20 cellular contexts compared by ENCODE assay signal in genomic region chr21:38249256-38249655, GRCh38. TPM values are rescaled to one million over a fixed set of nuclear protein-coding genes. Genes with fewer than 3 reads are reported as not detected.
DNase-seq lines count a peak whose midpoint lies in the region; ATAC-seq, FAIRE-seq and TF ChIP-seq lines count a peak whose summit lies in the region.
"Had no signal": no experiment of that assay in that cellular context is flagged by ENCODE, and none has a peak within 500 bp of the region (broad histone marks: within the 10 kb centered on the region; RNA-seq: fewer than 3 reads in every experiment).

No MANE protein-coding gene starts in this region.

- no peak overlapping the region for H3K9ac ChIP-seq in GM12878 (ENCODE audit: control insufficient read depth, insufficient read depth, low read length)

- no TSS peak for BruUV-seq in GM12878 (replicated peaks; lab: Mats Ljungman, UMichigan)

- H4K20me1 ChIP-seq in GM12878 (ENCODE audit: control insufficient read depth, insufficient read depth): no peaks in the 10 kb centered on the region

- 57% methylated on average over 1 of the region's 1 CpG for WGBS in GM12878 (ENCODE audit: insufficient coverage, insufficient replicate concordance, low lambda C conversion rate, missing lambda C conversion rate)

- no peak for TF ChIP-seq CTCF in GM12878 (IDR thresholded peaks at IDR 0.05 in 2 of 3, conservative IDR thresholded peaks at IDR 0.05 in 1 of 3; ENCODE audit: control insufficient read depth in 2 of 3, extremely low read depth in 1 of 3, insufficient read depth in 1 of 3, low read depth in 3 of 3, low read length in 3 of 3)

- no peaks in the 10 kb centered on the region for H3K36me3 ChIP-seq in GM12878 (ENCODE audit: control insufficient read depth in 2 of 2, insufficient read depth in 2 of 2, low read length in 1 of 2)
- H3K36me3 ChIP-seq: BE2C, cardiac muscle cell had no signal

- peaks cover 14% of the 10 kb centered on the region for H3K4me1 ChIP-seq in GM12878 (ENCODE audit: control insufficient read depth, insufficient read depth, low read length)
- H3K4me1 ChIP-seq: BE2C had no signal

- no peak overlapping the region for H3K27ac ChIP-seq in GM12878 (ENCODE audit: control insufficient read depth, insufficient read depth)
- H3K27ac ChIP-seq: cardiac muscle cell had no signal

- TF ChIP-seq POLR2A in GM12878 (IDR thresholded peaks at IDR 0.05; ENCODE audit: low read depth, low read length) (no peak), GM18505 (IDR thresholded peaks at IDR 0.05; ENCODE audit: borderline replicate concordance, extremely low read depth, insufficient read depth, insufficient read length) (no peak)

- in situ Hi-C loops in GM12878 (cut with MboI): loop anchor here (25.0 kb wide), 1 partner anchor 1737 kb away; no protein-coding TSS in a partner anchor

- FAIRE-seq in GM12878 (lab: Jason Lieb, UNC): no peak
- FAIRE-seq: endometrium had no signal

- no peak overlapping the region for H2AFZ ChIP-seq in GM12878 (ENCODE audit: control insufficient read depth, low read depth, low read length)

- no peaks in the 10 kb centered on the region for H3K79me2 ChIP-seq in GM12878 (ENCODE audit: control insufficient read depth, insufficient read depth, low read length)

- H3K27me3 ChIP-seq in GM12878 (replicated peaks in 1 of 2; ENCODE audit: control insufficient read depth in 2 of 2, insufficient read depth in 2 of 2, low read length in 1 of 2): no peaks in the 10 kb centered on the region
- H3K27me3 ChIP-seq: BE2C, cardiac muscle cell had no signal

- TF ChIP-seq RAD21 in GM12878 (IDR thresholded peaks at IDR 0.05; ENCODE audit: insufficient read depth, low read depth, low read length): no peak

- no peaks in the 10 kb centered on the region for H3K9me3 ChIP-seq in GM12878 (replicated peaks; ENCODE audit: control insufficient read depth, insufficient read depth, low read length)
- H3K9me3 ChIP-seq: BE2C had no signal

- no peak overlapping the region for H3K4me3 ChIP-seq in GM12878
- H3K4me3 ChIP-seq: cardiac muscle cell had no signal

- no peak overlapping the region for H3K4me2 ChIP-seq in GM12878 (ENCODE audit: control insufficient read depth, insufficient read depth)

- RAD21 ChIA-PET in GM12878 (lab: Charles Lee; ENCODE audit: unreplicated experiment): interaction anchor here (1.0 to 3.0 kb wide), 4 partner anchors 18 to 31 kb away, joined by 3 to 15 read pairs (median 4); no protein-coding TSS in a partner anchor

- CTCF ChIA-PET in GM12878 (lab: Yijun Ruan, JAX): interaction anchor here (0.8 to 2.4 kb wide), 5 partner anchors 28 to 103 kb away, joined by 4 to 13 read pairs (median 6); no protein-coding TSS in a partner anchor

- ATAC-seq in GM18867 (IDR thresholded peaks at IDR 0.05; ENCODE audit: unreplicated experiment): peak; percentile 70
- peak; percentile 64 for ATAC-seq in GM21360 (IDR thresholded peaks at IDR 0.05; ENCODE audit: unreplicated experiment)
- peak; percentile 59 for ATAC-seq in HG03025 (IDR thresholded peaks at IDR 0.05; ENCODE audit: low FRiP score, unreplicated experiment)
- peak; percentile 73 for ATAC-seq in GM12878
- no peak for ATAC-seq in GM18505 (IDR thresholded peaks at IDR 0.05; ENCODE audit: unreplicated experiment)
- ATAC-seq: activated CD8-positive, alpha-beta memory T cell treated with anti-CD3 and anti-CD28 coated beads, Interleukin-2, amount 10 ng/mL, durations not matched to agents 7 days and 5 days; WTC11 had no signal

- peak; percentile 61 to 98 for TF ChIP-seq EP300 in GM12878 (IDR thresholded peaks at IDR 0.05; ENCODE audit: borderline replicate concordance in 1 of 2, control insufficient read depth in 1 of 2, low read depth in 2 of 2, low read length in 2 of 2)

- SMC1A ChIA-PET in GM12878 (lab: Charles Lee; ENCODE audit: uncharacterized antibody, unreplicated experiment): interaction anchor here (0.6 to 2.4 kb wide), 9 partner anchors 9 to 103 kb away, joined by 3 to 11 read pairs (median 4); no protein-coding TSS in a partner anchor

- POLR2A ChIA-PET in GM12878 (lab: Charles Lee): interaction anchor here (0.9 to 1.5 kb wide), 2 partner anchors 13 to 19 kb away, joined by 4 to 6 read pairs; no protein-coding TSS in a partner anchor

- intact Hi-C loops in GM12878 (cut with micrococcal nuclease; ENCODE audit: unreplicated experiment): no loop called here

- DNase-seq in GM12878 (ENCODE audit: low read depth, low spot score) (peak; percentile 53), AML-193 (lab: John Stamatoyannopoulos, UW) (no peak), SKM-1 (lab: John Stamatoyannopoulos, UW; ENCODE audit: unreplicated experiment) (no peak), NCI-H2171 (lab: John Stamatoyannopoulos, UW) (no peak)
- DNase-seq: activated CD8-positive, alpha-beta memory T cell treated with anti-CD3 and anti-CD28 coated beads, Interleukin-2, amount 10 ng/mL, durations not matched to agents 7 days and 5 days; activated naive CD8-positive, alpha-beta T cell treated with anti-CD3 and anti-CD28 coated beads for 36 hours; BE2C; foreskin melanocyte; mesenchymal stem cell; NCI-H1092; NCI-H345; stimulated activated CD4-positive, alpha-beta T cell treated with anti-CD3 and anti-CD28 coated beads, Interleukin-4, amount 100 ng/mL, for 1 hour had no signal

TF ChIP-seq in GM12878, 131 proteins besides CTCF, POLR2A, EP300 and RAD21 (continues in another document):
- TF ChIP-seq MTA2 (IDR thresholded peaks at IDR 0.05; ENCODE audit: low read depth): peak; percentile 83
- TF ChIP-seq PAX5 (IDR thresholded peaks at IDR 0.05; ENCODE audit: borderline replicate concordance, low read depth, low read length): peak; percentile 82
- TF ChIP-seq, protein P1, sequence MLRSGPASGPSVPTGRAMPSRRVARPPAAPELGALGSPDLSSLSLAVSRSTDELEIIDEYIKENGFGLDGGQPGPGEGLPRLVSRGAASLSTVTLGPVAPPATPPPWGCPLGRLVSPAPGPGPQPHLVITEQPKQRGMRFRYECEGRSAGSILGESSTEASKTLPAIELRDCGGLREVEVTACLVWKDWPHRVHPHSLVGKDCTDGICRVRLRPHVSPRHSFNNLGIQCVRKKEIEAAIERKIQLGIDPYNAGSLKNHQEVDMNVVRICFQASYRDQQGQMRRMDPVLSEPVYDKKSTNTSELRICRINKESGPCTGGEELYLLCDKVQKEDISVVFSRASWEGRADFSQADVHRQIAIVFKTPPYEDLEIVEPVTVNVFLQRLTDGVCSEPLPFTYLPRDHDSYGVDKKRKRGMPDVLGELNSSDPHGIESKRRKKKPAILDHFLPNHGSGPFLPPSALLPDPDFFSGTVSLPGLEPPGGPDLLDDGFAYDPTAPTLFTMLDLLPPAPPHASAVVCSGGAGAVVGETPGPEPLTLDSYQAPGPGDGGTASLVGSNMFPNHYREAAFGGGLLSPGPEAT (IDR thresholded peaks at IDR 0.05; ENCODE audit: low read depth): peak; percentile 83
- no peak for TF ChIP-seq MEF2A (IDR thresholded peaks at IDR 0.05; ENCODE audit: insufficient read depth, low read depth, low read length)
- TF ChIP-seq TBL1XR1 (IDR thresholded peaks at IDR 0.05; ENCODE audit: low read depth, low read length): 0 out of 2 replicates have a peak, but pooled peaks have one; percentile 32
- TF ChIP-seq NR2F1 (conservative IDR thresholded peaks at IDR 0.05): peak; percentile 64
- TF ChIP-seq IKZF1 (conservative IDR thresholded peaks at IDR 0.05): peak; percentile 94
- no peak for TF ChIP-seq CEBPZ (IDR thresholded peaks at IDR 0.05; ENCODE audit: low read depth, low read length)
- no peak for TF ChIP-seq TCF12 (IDR thresholded peaks at IDR 0.05; ENCODE audit: low read depth, low read length)
- peak; percentile 96 for TF ChIP-seq RUNX3 (IDR thresholded peaks at IDR 0.05; ENCODE audit: low read length)
- TF ChIP-seq SP1 (IDR thresholded peaks at IDR 0.05; ENCODE audit: low read depth, low read length): no peak

RNA-seq across cellular contexts. Expression of gene KCNJ15, which starts 7.5 kb away (rescaled TPM):
- 0.33 and 0.91 TPM in 2 replicates for total RNA-seq in GM12878 (2013; cell fraction: nucleolus; rRNA removed)
- total RNA-seq in GM12878 (2014; rRNA removed) (not detected in 2 replicates), GM12878 (2014; rRNA removed; fragmentation: Illumina TruSeq; extraction: Trizol) (not detected in 2 replicates), GM12878 (2021) (0.46 and 0.56 TPM in 2 replicates)
- not detected for polyA plus RNA-seq in GM12878 (2011; ENCODE audit: low read depth)
- polyA plus RNA-seq in GM12878 (2011; rRNA removed) (1.9 and 2.7 TPM in 2 replicates), GM12878 (2014; fragmentation: Illumina TruSeq; extraction: Trizol) (0.19 TPM in 1 of 2 replicates, not detected in the other), GM12878 (2014; fragmentation: Nextera tagmentation; extraction: Ambion mirVana) (under 1 TPM in 1 of 2 experiments, not detected in 1; 0.05 TPM), GM12878 (2014; rRNA removed) (0.16 TPM in 1 of 2 replicates, not detected in the other), GM12878 (2016; fragmentation: Nextera tagmentation; extraction: Ambion mirVana) (not detected)
- 1.5 and 1.8 TPM in 2 replicates for polyA plus RNA-seq in GM12878 (2011; cell fraction: cytosol; rRNA removed)
- polyA plus RNA-seq in GM12878 (2011; cell fraction: nucleus; rRNA removed): 2.4 and 2.5 TPM in 2 replicates
- polyA plus RNA-seq in GM12878 (2012): 0.08 and 0.34 TPM in 2 replicates
- polyA minus RNA-seq in GM12878 (2011; rRNA and poly(A)+ RNA removed): 3.7 and 4.2 TPM in 2 replicates
- 0.40 and 1.2 TPM in 2 replicates for polyA minus RNA-seq in GM12878 (2011; cell fraction: cytosol; rRNA and poly(A)+ RNA removed)
- 0.24 and 0.57 TPM in 2 replicates for polyA minus RNA-seq in GM12878 (2011; cell fraction: nucleus; rRNA and poly(A)+ RNA removed)
- total RNA-seq: activated CD8-positive, alpha-beta memory T cell treated with anti-CD3 and anti-CD28 coated beads, Interleukin-2, amount 10 ng/mL, durations not matched to agents 7 days and 5 days; cardiac muscle cell had no signal
- polyA plus RNA-seq: cardiac muscle cell, IgD-negative memory B cell had no signal
